8 cellular contexts compared by ENCODE assay signal in the genomic region with DNA sequence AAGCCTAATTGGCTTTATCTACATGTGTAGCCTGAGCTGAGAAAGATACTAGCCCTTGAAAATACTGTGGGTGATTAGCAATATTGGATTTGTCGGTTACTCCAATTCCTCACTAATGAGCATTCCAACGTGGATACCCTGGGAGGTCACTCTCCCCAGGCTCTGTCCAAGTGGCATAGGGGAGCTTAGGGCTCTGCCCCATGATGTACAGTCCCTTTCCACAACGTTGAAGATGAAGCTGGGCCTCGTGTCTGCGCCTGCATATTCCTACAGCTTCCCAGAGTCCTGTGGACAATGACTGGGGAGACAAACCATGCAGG. TPM values are rescaled to one million over a fixed set of nuclear protein-coding genes. Genes with fewer than 3 reads are reported as not detected.
DNase-seq lines count a peak whose midpoint lies in the region; ATAC-seq and TF ChIP-seq lines count a peak whose summit lies in the region.

No MANE protein-coding gene starts in this region.

- H3K4me3 Mint-ChIP-seq in stimulated activated effector memory CD8-positive, alpha-beta T cell treated with anti-CD3 and anti-CD28 coated beads, Interleukin-12 subunit alpha, Interleukin-12 subunit beta, amount 100 ng/mL, for 72 hours = peak overlapping the region; percentile 96

- intact Hi-C loops in left colon (cut with DNase I, micrococcal nuclease) = no loop called here

- peaks cover 53% of the 10 kb centered on the region for H3K4me1 Mint-ChIP-seq in stimulated activated effector memory CD8-positive, alpha-beta T cell treated with anti-CD3 and anti-CD28 coated beads, Interleukin-12 subunit alpha, Interleukin-12 subunit beta, amount 100 ng/mL, for 72 hours

- DNase-seq in HCEC 1CT (peak; percentile 13), fibroblast of the aortic adventitia (ENCODE audit: low read depth) (no peak), left colon (no peak), NCI-H748 treated with DMSO at 0.1 percent for 48 hours (lab: John Stamatoyannopoulos, UW) (no peak), T1000 (lab: John Stamatoyannopoulos, UW) (no peak), COLO668 (lab: John Stamatoyannopoulos, UW; ENCODE audit: unreplicated experiment) (no peak)
- DNase-seq in stimulated activated effector memory CD8-positive, alpha-beta T cell treated with anti-CD3 and anti-CD28 coated beads, Interleukin-12 subunit alpha, Interleukin-12 subunit beta, amount 100 ng/mL, for 72 hours (ENCODE audit: low spot score in 2 of 2) = no peak

- TF ChIP-seq CTCF in WI38 (IDR thresholded peaks at IDR 0.05; ENCODE audit: low read depth, low read length) (no peak), fibroblast of the aortic adventitia (IDR thresholded peaks at IDR 0.05; ENCODE audit: insufficient read depth, low read length) (no peak)

- H3K27ac Mint-ChIP-seq in stimulated activated effector memory CD8-positive, alpha-beta T cell treated with anti-CD3 and anti-CD28 coated beads, Interleukin-12 subunit alpha, Interleukin-12 subunit beta, amount 100 ng/mL, for 72 hours = peak overlapping the region; percentile 99

- H3K36me3 Mint-ChIP-seq in stimulated activated effector memory CD8-positive, alpha-beta T cell treated with anti-CD3 and anti-CD28 coated beads, Interleukin-12 subunit alpha, Interleukin-12 subunit beta, amount 100 ng/mL, for 72 hours = peaks cover 86% of the 10 kb centered on the region

- ATAC-seq in stimulated activated effector memory CD8-positive, alpha-beta T cell treated with anti-CD3 and anti-CD28 coated beads, Interleukin-12 subunit alpha, Interleukin-12 subunit beta, amount 100 ng/mL, for 72 hours = no peak
- no peak for ATAC-seq in left colon

- H3K9me3 Mint-ChIP-seq in stimulated activated effector memory CD8-positive, alpha-beta T cell treated with anti-CD3 and anti-CD28 coated beads, Interleukin-12 subunit alpha, Interleukin-12 subunit beta, amount 100 ng/mL, for 72 hours = no peaks in the 10 kb centered on the region

- H3K4me3 ChIP-seq in WI38 (ENCODE audit: low read depth, low read length) (peak overlapping the region; percentile 70), fibroblast of the aortic adventitia (ENCODE audit: low read depth, low read length) (peak overlapping the region; percentile 94)

RNA-seq across cellular contexts. Expression of a gene that starts 2.6 kb away (rescaled TPM):
- total RNA-seq in fibroblast of the aortic adventitia (ENCODE audit: low replicate concordance) (28.8 and 101 TPM in 2 replicates), left colon (10 to 100 TPM; 22.1 to 34.8 TPM)

RNA-seq across cellular contexts. Expression of a gene that starts 44.5 kb away (rescaled TPM):
- 18.8 and 29.7 TPM in 2 replicates for total RNA-seq in fibroblast of the aortic adventitia (ENCODE audit: low replicate concordance)
- total RNA-seq in left colon = 10 to 100 TPM; 14.7 to 18.3 TPM
